ENCODE assay signal across 12 cellular contexts in the genomic region with DNA sequence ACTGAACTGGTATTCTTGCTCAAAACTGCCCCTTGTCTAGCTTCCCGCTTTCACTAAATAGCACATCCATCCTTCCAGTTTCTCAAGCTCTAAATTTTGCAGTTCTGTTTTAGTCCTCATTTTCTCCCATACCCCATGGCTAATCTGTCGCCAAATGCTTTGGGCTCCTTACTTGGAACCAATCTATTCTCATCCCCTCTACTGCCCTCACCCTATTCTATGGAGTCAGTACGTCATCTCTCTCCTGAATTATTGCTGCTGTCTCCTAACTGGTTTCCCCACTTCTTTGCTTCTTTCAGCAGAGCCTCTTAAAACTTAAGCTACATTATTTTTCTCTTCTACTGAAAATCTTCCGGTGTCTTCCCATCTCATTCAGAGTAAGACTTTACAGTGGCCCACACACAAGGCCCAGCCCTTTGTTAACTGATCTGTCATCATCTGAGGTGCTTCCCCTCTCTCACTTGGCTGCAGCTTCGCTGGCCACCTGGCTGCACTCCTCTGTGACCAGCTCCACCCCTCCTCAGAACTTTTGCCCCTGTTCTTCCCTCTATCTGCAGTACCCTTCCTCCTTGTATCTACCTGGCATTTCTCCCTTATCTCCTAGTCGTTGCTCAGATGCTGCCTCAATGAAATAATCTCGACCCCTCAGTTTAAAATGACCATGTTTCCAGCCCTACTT. TPM values are rescaled to one million over a fixed set of nuclear protein-coding genes. Genes with fewer than 3 reads are reported as not detected.
DNase-seq lines count a peak whose midpoint lies in the region; ATAC-seq, FAIRE-seq and TF ChIP-seq lines count a peak whose summit lies in the region.
"Had no signal": no experiment of that assay in that cellular context is flagged by ENCODE, and none has a peak within 500 bp of the region (broad histone marks: within the 10 kb centered on the region; RNA-seq: fewer than 3 reads in every experiment).

No MANE protein-coding gene starts in this region.

- H3K27me3 ChIP-seq in heart right ventricle, result no peaks in the 10 kb centered on the region

- H3K4me3 ChIP-seq in heart right ventricle, result no peak overlapping the region

- peaks cover 73% of the 10 kb centered on the region for H3K4me1 Mint-ChIP-seq in activated B cell treated with CpG ODN at 0.5 μM for 24 hours
- peaks cover 30 to 55% of the 10 kb centered on the region in 2 donors for H3K4me1 Mint-ChIP-seq in effector memory CD8-positive, alpha-beta T cell (ENCODE audit: low read depth in 2 of 2)

- TF ChIP-seq CTCF in GM20000 (IDR thresholded peaks at IDR 0.05; ENCODE audit: extremely low read depth, missing control alignments) (no peak), activated B cell treated with CpG ODN at 0.5 μM for 24 hours (IDR thresholded peaks at IDR 0.05) (no peak), heart right ventricle (IDR thresholded peaks at IDR 0.05) (no peak)

- no peak for DNase-seq in GM12892 (ENCODE audit: insufficient read length)
- peak; percentile 65 for DNase-seq in GM20000 (ENCODE audit: low spot score)
- DNase-seq in activated B cell treated with CpG ODN at 0.5 μM for 24 hours, result no peak
- no peak for DNase-seq in heart right ventricle
- no peak for DNase-seq in effector memory CD8-positive, alpha-beta T cell
- DNase-seq: AML-193, hypothalamus, NCI-H1694 treated with DMSO at 0.1 percent for 48 hours had no signal

- no peak overlapping the region for H3K27ac ChIP-seq in heart right ventricle

- peak overlapping the region; percentile 32 for H3K27ac Mint-ChIP-seq in activated B cell treated with CpG ODN at 0.5 μM for 24 hours
- H3K27ac Mint-ChIP-seq in effector memory CD8-positive, alpha-beta T cell, result peak overlapping the region in 1 of 2 donors; percentile 0
- H3K27ac Mint-ChIP-seq: activated naive CD8-positive, alpha-beta T cell had no signal

- CTCF ChIA-PET in activated B cell treated with CpG ODN at 0.5 μM for 24 hours (lab: Charles Lee), result interaction anchor here (0.8 kb wide), 1 partner anchor 27 kb away, joined by 3 read pairs; no protein-coding TSS in a partner anchor

- no peak for TF ChIP-seq POLR2A in GM12892 (IDR thresholded peaks at IDR 0.05; ENCODE audit: low read depth, low read length)

- H3K9me3 ChIP-seq in heart right ventricle, result peaks cover 0 to 24% (median 10%) of the 10 kb centered on the region in 11 donors

- H3K4me3 Mint-ChIP-seq in activated B cell treated with CpG ODN at 0.5 μM for 24 hours, result no peak overlapping the region
- no peak overlapping the region for H3K4me3 Mint-ChIP-seq in effector memory CD8-positive, alpha-beta T cell
- H3K4me3 Mint-ChIP-seq: activated naive CD8-positive, alpha-beta T cell had no signal

- no peaks in the 10 kb centered on the region for H3K9me3 Mint-ChIP-seq in activated B cell treated with CpG ODN at 0.5 μM for 24 hours
- peaks cover 0 to 1% of the 10 kb centered on the region in 2 donors for H3K9me3 Mint-ChIP-seq in effector memory CD8-positive, alpha-beta T cell

- ATAC-seq in HG02970 (IDR thresholded peaks at IDR 0.05; ENCODE audit: low FRiP score, unreplicated experiment) (peak; percentile 82), activated B cell treated with CpG ODN at 0.5 μM for 24 hours (ENCODE audit: low read depth) (peak; percentile 80), heart right ventricle (no peak), GM18520 (IDR thresholded peaks at IDR 0.05; ENCODE audit: unreplicated experiment) (no peak)
- no peak for ATAC-seq in effector memory CD8-positive, alpha-beta T cell (replicated peaks)
- ATAC-seq in activated CD4-positive, CD25-positive, alpha-beta regulatory T cell treated with anti-CD3 and anti-CD28 coated beads, Interleukin-2, amount 50 U/mL, for 24 hours, result no peak

- no peaks in the 10 kb centered on the region for H3K27me3 Mint-ChIP-seq in activated B cell treated with CpG ODN at 0.5 μM for 24 hours
- no peaks in the 10 kb centered on the region for H3K27me3 Mint-ChIP-seq in effector memory CD8-positive, alpha-beta T cell
- H3K27me3 Mint-ChIP-seq: activated naive CD8-positive, alpha-beta T cell had no signal

- H3K36me3 ChIP-seq in heart right ventricle, result peaks cover 0 to 6% (median 0%) of the 10 kb centered on the region in 9 donors

- 73 to 75% methylated on average over 7 of the region's 7 CpGs for WGBS in heart right ventricle, 2 donors

- H3K4me1 ChIP-seq in heart right ventricle, result peaks cover 4 to 52% (median 43%) of the 10 kb centered on the region in 9 donors

- intact Hi-C loops in activated B cell treated with CpG ODN at 0.5 μM for 24 hours (cut with micrococcal nuclease) (loop anchor here (2.0 kb wide), 1 partner anchor 15 kb away; no protein-coding TSS in a partner anchor), heart right ventricle (cut with DNase I) (no loop called here)

- POLR2A ChIA-PET in activated B cell treated with CpG ODN at 0.5 μM for 24 hours (lab: Charles Lee), result interaction anchor here (1.3 kb wide), 1 partner anchor 10 kb away, joined by 3 read pairs; the partner anchor contains the start of gene STARD3NL

- peaks cover 15% of the 10 kb centered on the region for H3K36me3 Mint-ChIP-seq in activated B cell treated with CpG ODN at 0.5 μM for 24 hours (ENCODE audit: low read depth)
- no peaks in the 10 kb centered on the region for H3K36me3 Mint-ChIP-seq in effector memory CD8-positive, alpha-beta T cell (ENCODE audit: insufficient read depth)

- FAIRE-seq in GM12892 (lab: Jason Lieb, UNC), result peak; percentile 38

RNA-seq across cellular contexts. Expression of gene STARD3NL, which starts 9.9 kb away (rescaled TPM):
- 41.7 TPM for polyA plus RNA-seq in GM12892 (2012; ENCODE audit: missing spikeins)
- total RNA-seq in activated B cell treated with CpG ODN at 0.5 μM for 24 hours (16.2 and 17.4 TPM in 2 replicates), heart right ventricle (10 to 100 TPM; 17.6 to 29.3 (median 24.2) TPM)
- 10 to 100 TPM; 11.9 to 24.0 TPM for polyA plus RNA-seq in heart right ventricle

Comparison
In these comparisons a context has a peak if more than half of its experiments do, and no peak if none do; other contexts are left out.
1. ATAC-seq: peak in HG02970 (single experiment) and activated B cell treated with CpG ODN at 0.5 μM for 24 hours (single experiment); none in heart right ventricle (0 of 8), GM18520 (single experiment), effector memory CD8-positive, alpha-beta T cell (single experiment) and activated CD4-positive, CD25-positive, alpha-beta regulatory T cell treated with anti-CD3 and anti-CD28 coated beads, Interleukin-2, amount 50 U/mL, for 24 hours (0 of 2).